In genomic region chr14:64914237-64914971, GRCh38 we compare ENCODE assay signal across 8 cellular contexts. TPM values are rescaled to one million over a fixed set of nuclear protein-coding genes. Genes with fewer than 3 reads are reported as not detected.
DNase-seq lines count a peak whose midpoint lies in the region; ATAC-seq, FAIRE-seq and TF ChIP-seq lines count a peak whose summit lies in the region.

CHURC1 (plus strand) TSS chr14:64914455; CDS start chr14:64914496, 41 bp downstream.

- no peaks in the 10 kb centered on the region for H3K36me3 ChIP-seq in kidney (ENCODE audit: control insufficient read depth in 1 of 2, insufficient read depth in 2 of 2, low read length in 2 of 2)

- peak; percentile 71 for FAIRE-seq in kidney (lab: Jason Lieb, UNC)

- intact Hi-C loops in kidney (cut with DNase I), result no loop called here

- DNase-seq in AML-193 (lab: John Stamatoyannopoulos, UW) (peak; percentile 88 to 92), NCI-H510A treated with DMSO at 0.1 percent for 48 hours (lab: John Stamatoyannopoulos, UW) (peak; percentile 96), chondrocyte (ENCODE audit: low spot score) (peak; percentile 99), kidney (peak; percentile 99)
- DNase-seq in activated CD4-positive, alpha-beta T cell treated with anti-CD3 and anti-CD28 coated beads for 24 hours (ENCODE audit: low read depth in 2 of 2), result peak; percentile 96 to 97
- DNase-seq in stimulated activated CD4-positive, alpha-beta T cell treated with anti-CD3 and anti-CD28 coated beads, Interleukin-15, amount 100 ng/mL, for 24 hours, result peak; percentile 99

- peaks cover 51% of the 10 kb centered on the region for H3K4me1 Mint-ChIP-seq in chondrocyte (ENCODE audit: low read depth)

- H3K27me3 Mint-ChIP-seq in chondrocyte (ENCODE audit: low read depth), result peaks cover 2% of the 10 kb centered on the region

- ATAC-seq in HG03439 (IDR thresholded peaks at IDR 0.05; ENCODE audit: unreplicated experiment), result peak; percentile 98

- peaks cover 3% of the 10 kb centered on the region for H3K9me3 Mint-ChIP-seq in chondrocyte (ENCODE audit: low read depth)

- peaks cover 5% of the 10 kb centered on the region for H3K36me3 Mint-ChIP-seq in chondrocyte (ENCODE audit: low read depth)

- peak within 1 kb of the TSS; percentile 90 to 91 for H3K4me3 ChIP-seq in kidney (ENCODE audit: low read length in 2 of 2)

- peak within 1 kb of the TSS; percentile 98 to 99 for H3K9ac ChIP-seq in kidney (ENCODE audit: low read length in 2 of 2)

- peak within 1 kb of the TSS; percentile 99 for H3K27ac Mint-ChIP-seq in chondrocyte (ENCODE audit: unreplicated experiment)

- peak within 1 kb of the TSS; percentile 84 for H3K4me3 Mint-ChIP-seq in chondrocyte (ENCODE audit: unreplicated experiment)

- peaks cover 9 to 16% of the 10 kb centered on the region in 2 donors for H3K4me1 ChIP-seq in kidney (ENCODE audit: control insufficient read depth in 1 of 2, insufficient read depth in 1 of 2, low read depth in 1 of 2, low read length in 2 of 2)

- peak within 1 kb of the TSS; percentile 85 to 94 for H3K27ac ChIP-seq in kidney (ENCODE audit: low read depth in 2 of 2, low read length in 2 of 2)

- TF ChIP-seq CTCF in chondrocyte (IDR thresholded peaks at IDR 0.05) (no peak), kidney (IDR thresholded peaks at IDR 0.05; ENCODE audit: borderline replicate concordance, extremely low read depth, insufficient read depth) (peak; percentile 7)

- TF ChIP-seq POLR2A in GM19193 (IDR thresholded peaks at IDR 0.05; ENCODE audit: extremely low read depth, insufficient read depth, insufficient read length), result peak; percentile 96

- H3K9me3 ChIP-seq in kidney (ENCODE audit: control insufficient read depth in 1 of 2, low read length in 2 of 2), result no peaks in the 10 kb centered on the region

RNA-seq across cellular contexts. Expression of gene CHURC1, which starts in this region (rescaled TPM):
- total RNA-seq in chondrocyte (46.9 to 52.8 TPM (median 48.7 TPM) in 3 replicates), kidney (70.4 TPM)
- polyA plus RNA-seq in kidney (ENCODE audit: insufficient read depth, low read depth, low replicate concordance), result 41.0 TPM

Comparison
In these comparisons a context has a peak if more than half of its experiments do, and no peak if none do; other contexts are left out.
1. Peak in every context shown above with its lines: DNase-seq, ATAC-seq, H3K4me3 ChIP-seq and H3K27ac ChIP-seq.